1 cellular context compared by ENCODE assay signal in the genomic region with DNA sequence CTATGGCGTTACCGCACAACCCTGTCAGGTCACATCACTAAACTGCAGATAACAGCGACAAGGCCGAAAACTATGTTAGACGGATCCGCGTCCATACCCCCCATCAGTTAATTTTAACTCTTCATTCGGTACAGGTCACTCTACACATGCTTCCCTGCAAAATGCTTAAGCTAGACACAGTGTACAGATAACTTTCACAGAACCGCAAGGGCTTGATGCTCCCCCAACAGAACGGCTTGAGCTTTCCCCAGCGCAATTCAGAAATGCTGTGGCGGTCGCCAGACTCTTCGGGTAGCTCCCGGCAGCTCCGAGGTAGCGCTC.
A peak's percentile ranks its signal among the peaks of the same experiment; 100 is the strongest.
TF ChIP-seq lines count a peak whose summit lies in the region.

No MANE protein-coding gene starts in this region.

TF ChIP-seq in HepG2, 621 proteins besides CTCF, POLR2A, EP300 and RAD21 (continued from another document):
- TF ChIP-seq ATF4 (CRISPR knock-in tag; IDR thresholded peaks at IDR 0.05) (no peak), DDIT3 (CRISPR knock-in tag; IDR thresholded peaks at IDR 0.05) (no peak), ZNF205 (CRISPR knock-in tag; IDR thresholded peaks at IDR 0.05) (no peak), ARNTL (CRISPR knock-in tag; IDR thresholded peaks at IDR 0.05) (no peak), GFI1 (CRISPR knock-in tag; IDR thresholded peaks at IDR 0.05; ENCODE audit: borderline replicate concordance) (no peak), ZNF777 (CRISPR knock-in tag; IDR thresholded peaks at IDR 0.05) (peak; percentile 87), TBL1XR1 (IDR thresholded peaks at IDR 0.05; ENCODE audit: borderline replicate concordance, low read length, partially characterized antibody) (no peak), KDM6A (CRISPR knock-in tag; IDR thresholded peaks at IDR 0.05; ENCODE audit: low read depth) (no peak), SP140L (CRISPR knock-in tag; IDR thresholded peaks at IDR 0.05; ENCODE audit: borderline replicate concordance) (no peak), ATM (IDR thresholded peaks at IDR 0.05; ENCODE audit: borderline replicate concordance) (no peak), ZNF232 (CRISPR knock-in tag; IDR thresholded peaks at IDR 0.05; ENCODE audit: borderline replicate concordance) (0 out of 2 replicates have a peak, but pooled peaks have one; percentile 16), YEATS2 (CRISPR knock-in tag; IDR thresholded peaks at IDR 0.05; ENCODE audit: borderline replicate concordance) (no peak), ZFP1 (CRISPR knock-in tag; IDR thresholded peaks at IDR 0.05) (0 out of 2 replicates have a peak, but pooled peaks have one; percentile 44), ZNF766 (CRISPR knock-in tag; IDR thresholded peaks at IDR 0.05; ENCODE audit: borderline replicate concordance) (peak; percentile 42; the same call in 1 of the 2 replicates), ATRX (CRISPR knock-in tag; IDR thresholded peaks at IDR 0.05; ENCODE audit: borderline replicate concordance) (no peak), NCOA1 (CRISPR knock-in tag; IDR thresholded peaks at IDR 0.05) (no peak), FOXP4 (CRISPR knock-in tag; IDR thresholded peaks at IDR 0.05) (0 out of 2 replicates have a peak, but pooled peaks have one; percentile 2), ZNF740 (CRISPR knock-in tag; IDR thresholded peaks at IDR 0.05) (0 out of 2 replicates have a peak, but pooled peaks have one; percentile 41), THAP7 (CRISPR knock-in tag; IDR thresholded peaks at IDR 0.05) (no peak), SALL1 (CRISPR knock-in tag; IDR thresholded peaks at IDR 0.05) (no peak), HOXA5 (CRISPR knock-in tag; IDR thresholded peaks at IDR 0.05) (0 out of 2 replicates have a peak, but pooled peaks have one; percentile 22), TRIM22 (IDR thresholded peaks at IDR 0.05) (no peak), SMYD3 (CRISPR knock-in tag; IDR thresholded peaks at IDR 0.05) (0 out of 2 replicates have a peak, but pooled peaks have one; percentile 19), FOXJ3 (CRISPR knock-in tag; IDR thresholded peaks at IDR 0.05; ENCODE audit: borderline replicate concordance) (no peak), SOX13 (IDR thresholded peaks at IDR 0.05) (no peak), SOX13 (CRISPR knock-in tag; conservative IDR thresholded peaks at IDR 0.05 in 1 of 2, IDR thresholded peaks at IDR 0.05 in 1 of 2) (no peak), TCF7 (IDR thresholded peaks at IDR 0.05; ENCODE audit: low read depth) (no peak), BRD4 (CRISPR knock-in tag; IDR thresholded peaks at IDR 0.05) (no peak), ZNF274 (CRISPR knock-in tag; IDR thresholded peaks at IDR 0.05) (no peak), JARID2 (CRISPR knock-in tag; IDR thresholded peaks at IDR 0.05; ENCODE audit: insufficient replicate concordance) (no peak), MIXL1 (CRISPR knock-in tag; IDR thresholded peaks at IDR 0.05) (no peak), ZNF891 (CRISPR knock-in tag; IDR thresholded peaks at IDR 0.05) (no peak)
- TF ChIP-seq, protein P1, sequence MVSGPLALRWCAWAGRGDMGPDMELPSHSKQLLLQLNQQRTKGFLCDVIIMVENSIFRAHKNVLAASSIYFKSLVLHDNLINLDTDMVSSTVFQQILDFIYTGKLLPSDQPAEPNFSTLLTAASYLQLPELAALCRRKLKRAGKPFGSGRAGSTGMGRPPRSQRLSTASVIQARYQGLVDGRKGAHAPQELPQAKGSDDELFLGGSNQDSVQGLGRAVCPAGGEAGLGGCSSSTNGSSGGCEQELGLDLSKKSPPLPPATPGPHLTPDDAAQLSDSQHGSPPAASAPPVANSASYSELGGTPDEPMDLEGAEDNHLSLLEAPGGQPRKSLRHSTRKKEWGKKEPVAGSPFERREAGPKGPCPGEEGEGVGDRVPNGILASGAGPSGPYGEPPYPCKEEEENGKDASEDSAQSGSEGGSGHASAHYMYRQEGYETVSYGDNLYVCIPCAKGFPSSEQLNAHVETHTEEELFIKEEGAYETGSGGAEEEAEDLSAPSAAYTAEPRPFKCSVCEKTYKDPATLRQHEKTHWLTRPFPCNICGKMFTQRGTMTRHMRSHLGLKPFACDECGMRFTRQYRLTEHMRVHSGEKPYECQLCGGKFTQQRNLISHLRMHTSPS (CRISPR knock-in tag; IDR thresholded peaks at IDR 0.05; ENCODE audit: low read depth), result no peak
- TF ChIP-seq, protein P2, sequence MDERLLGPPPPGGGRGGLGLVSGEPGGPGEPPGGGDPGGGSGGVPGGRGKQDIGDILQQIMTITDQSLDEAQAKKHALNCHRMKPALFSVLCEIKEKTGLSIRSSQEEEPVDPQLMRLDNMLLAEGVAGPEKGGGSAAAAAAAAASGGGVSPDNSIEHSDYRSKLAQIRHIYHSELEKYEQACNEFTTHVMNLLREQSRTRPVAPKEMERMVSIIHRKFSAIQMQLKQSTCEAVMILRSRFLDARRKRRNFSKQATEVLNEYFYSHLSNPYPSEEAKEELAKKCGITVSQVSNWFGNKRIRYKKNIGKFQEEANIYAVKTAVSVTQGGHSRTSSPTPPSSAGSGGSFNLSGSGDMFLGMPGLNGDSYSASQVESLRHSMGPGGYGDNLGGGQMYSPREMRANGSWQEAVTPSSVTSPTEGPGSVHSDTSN (CRISPR knock-in tag; IDR thresholded peaks at IDR 0.05), result no peak
TF ChIP-seq in HepG2: peak in this region for 19.
